In genomic region chr6:29968905-29969304, GRCh38 we compare ENCODE assay signal across 28 cellular contexts.
"Had no signal": no experiment of that assay in that cellular context is flagged by ENCODE, and none has a peak within 500 bp of the region (broad histone marks: within the 10 kb centered on the region; RNA-seq: fewer than 3 reads in every experiment).

No MANE protein-coding gene starts in this region.

- H3K4me2 ChIP-seq: smooth muscle cell had no signal

- H3K36me3 ChIP-seq: pancreas, prostate gland, spleen, transverse colon, upper lobe of right lung, uterus had no signal

- H3K27me3 ChIP-seq: pancreas, spleen, suprapubic skin, testis, tibial artery, transverse colon, upper lobe of right lung, uterus had no signal

- H3K9me3 ChIP-seq: neutrophil, pancreas, prostate gland, spleen, suprapubic skin, testis, tibial artery, transverse colon, upper lobe of right lung, uterus had no signal

- H3K4me3 ChIP-seq: pancreas, prostate gland, skin epidermis, smooth muscle cell, spleen, suprapubic skin, testis, tibial artery, transverse colon, upper lobe of right lung, uterus had no signal

- DNase-seq: naive thymus-derived CD8-positive, alpha-beta T cell; nephron progenitor cell; nucleus accumbens; right cardiac atrium; spleen; stimulated activated CD4-positive, alpha-beta T cell treated with anti-CD3 and anti-CD28 coated beads, Interleukin-12 subunit alpha, Interleukin-12 subunit beta, amount 100 ng/mL, for 4 hours; stimulated activated CD4-positive, alpha-beta T cell treated with anti-CD3 and anti-CD28 coated beads, Interleukin-1b, Interleukin-23, amount 100 ng/mL, for 48 hours; stimulated activated CD4-positive, alpha-beta T cell treated with anti-CD3 and anti-CD28 coated beads, Interleukin-4, amount 100 ng/mL, for 1 hour; stimulated activated CD4-positive, alpha-beta T cell treated with anti-CD3 and anti-CD28 coated beads, Interleukin-4, amount 100 ng/mL, for 4 hours; stimulated activated CD8-positive, alpha-beta memory T cell treated with anti-CD3 and anti-CD28 coated beads, Interleukin-4, amount 100 ng/mL, for 48 hours; stimulated activated naive CD4-positive, alpha-beta T cell; stimulated activated naive CD8-positive, alpha-beta T cell treated with anti-CD3 and anti-CD28 coated beads, Interleukin-15, amount 100 ng/mL, for 72 hours; stimulated activated naive CD8-positive, alpha-beta T cell treated with anti-CD3 and anti-CD28 coated beads, Interleukin-15, Interleukin-2, amounts not matched to agents 100 U/mL and 50 U/mL, for 24 hours; substantia nigra; testis; tibial artery; transverse colon; upper lobe of right lung; uterus had no signal

- ATAC-seq: naive thymus-derived CD8-positive, alpha-beta T cell; natural killer cell treated with Interleukin-12 subunit alpha and Interleukin-12 subunit beta and Interleukin-15 and Interleukin-18, amount 100 ng/mL, for 72 hours; right cardiac atrium; sciatic nerve; stimulated activated memory B cell treated with anti-CD40 and anti-IgM and Interleukin-4, amounts not matched to agents 10 μg/mL and 1 μg/mL and 100 μg/mL, for 72 hours; stimulated activated naive CD8-positive, alpha-beta T cell treated with anti-CD3 and anti-CD28 coated beads, Interleukin-15, amount 100 ng/mL, for 72 hours; stimulated activated naive CD8-positive, alpha-beta T cell treated with anti-CD3 and anti-CD28 coated beads, Interleukin-15, Interleukin-2, amounts not matched to agents 100 U/mL and 50 U/mL, for 24 hours; upper lobe of right lung had no signal

- H3K27ac ChIP-seq: neutrophil, prostate gland, skin epidermis, spleen, suprapubic skin, testis, tibial artery, upper lobe of right lung, uterus had no signal

- FAIRE-seq: pancreas had no signal

- H3K4me1 ChIP-seq: prostate gland had no signal
